ENCODE assay signal across 9 cellular contexts in genomic region chr7:43164757-43165156, GRCh38. TPM values are rescaled to one million over a fixed set of nuclear protein-coding genes. Genes with fewer than 3 reads are reported as not detected.
DNase-seq lines count a peak whose midpoint lies in the region; ATAC-seq and TF ChIP-seq lines count a peak whose summit lies in the region.
"Had no signal": no experiment of that assay in that cellular context is flagged by ENCODE, and none has a peak within 500 bp of the region (broad histone marks: within the 10 kb centered on the region; RNA-seq: fewer than 3 reads in every experiment).

No MANE protein-coding gene starts in this region.

- TF ChIP-seq CTCF in fibroblast of the aortic adventitia (IDR thresholded peaks at IDR 0.05; ENCODE audit: insufficient read depth, low read length) (no peak), gastrocnemius medialis (IDR thresholded peaks at IDR 0.05 in 4 of 5, conservative IDR thresholded peaks at IDR 0.05 in 1 of 5) (no peak)

- DNase-seq in HCEC 1CT (peak; percentile 97), MV-4-11 (lab: John Stamatoyannopoulos, UW) (peak; percentile 91), fibroblast of the aortic adventitia (ENCODE audit: low read depth) (peak; percentile 92), NCI-H1048 (lab: John Stamatoyannopoulos, UW) (no peak), gastrocnemius medialis (no peak)
- DNase-seq in natural killer cell treated with Interleukin-12 subunit alpha and Interleukin-12 subunit beta and Interleukin-15 and Interleukin-18, amount 100 ng/mL, for 72 hours (ENCODE audit: low spot score) = no peak
- DNase-seq in activated CD4-positive, alpha-beta T cell treated with anti-CD3 and anti-CD28 coated beads, Interleukin-2, amount 10 ng/mL, durations not matched to agents 24 days and 14 days = no peak

- H3K27me3 Mint-ChIP-seq in natural killer cell treated with Interleukin-12 subunit alpha and Interleukin-12 subunit beta and Interleukin-15 and Interleukin-18, amount 100 ng/mL, for 72 hours = peaks cover 16 to 17% of the 10 kb centered on the region in 2 donors
- peaks cover 2% of the 10 kb centered on the region for H3K27me3 Mint-ChIP-seq in activated CD4-positive, alpha-beta T cell treated with anti-CD3 and anti-CD28 coated beads, Interleukin-2, amount 10 ng/mL, durations not matched to agents 24 days and 14 days

- H3K27me3 ChIP-seq in gastrocnemius medialis = no peaks in the 10 kb centered on the region

- H3K27ac Mint-ChIP-seq in natural killer cell treated with Interleukin-12 subunit alpha and Interleukin-12 subunit beta and Interleukin-15 and Interleukin-18, amount 100 ng/mL, for 72 hours = no peak overlapping the region
- no peak overlapping the region for H3K27ac Mint-ChIP-seq in activated CD4-positive, alpha-beta T cell treated with anti-CD3 and anti-CD28 coated beads, Interleukin-2, amount 10 ng/mL, durations not matched to agents 24 days and 14 days

- H3K4me3 Mint-ChIP-seq in natural killer cell treated with Interleukin-12 subunit alpha and Interleukin-12 subunit beta and Interleukin-15 and Interleukin-18, amount 100 ng/mL, for 72 hours = no peak overlapping the region
- no peak overlapping the region for H3K4me3 Mint-ChIP-seq in activated CD4-positive, alpha-beta T cell treated with anti-CD3 and anti-CD28 coated beads, Interleukin-2, amount 10 ng/mL, durations not matched to agents 24 days and 14 days

- H3K9me3 Mint-ChIP-seq in natural killer cell treated with Interleukin-12 subunit alpha and Interleukin-12 subunit beta and Interleukin-15 and Interleukin-18, amount 100 ng/mL, for 72 hours = no peaks in the 10 kb centered on the region
- no peaks in the 10 kb centered on the region for H3K9me3 Mint-ChIP-seq in activated CD4-positive, alpha-beta T cell treated with anti-CD3 and anti-CD28 coated beads, Interleukin-2, amount 10 ng/mL, durations not matched to agents 24 days and 14 days

- no peaks in the 10 kb centered on the region for H3K9me3 ChIP-seq in gastrocnemius medialis

- in situ Hi-C loops in gastrocnemius medialis (cut with MboI; ENCODE audit: low sequenced_read_pairs in 4 of 4) = no loop called here

- no peaks in the 10 kb centered on the region for H3K36me3 Mint-ChIP-seq in natural killer cell treated with Interleukin-12 subunit alpha and Interleukin-12 subunit beta and Interleukin-15 and Interleukin-18, amount 100 ng/mL, for 72 hours
- no peaks in the 10 kb centered on the region for H3K36me3 Mint-ChIP-seq in activated CD4-positive, alpha-beta T cell treated with anti-CD3 and anti-CD28 coated beads, Interleukin-2, amount 10 ng/mL, durations not matched to agents 24 days and 14 days (ENCODE audit: low read depth)

- no peaks in the 10 kb centered on the region for H3K4me1 ChIP-seq in gastrocnemius medialis

- TF ChIP-seq POLR2A in gastrocnemius medialis (IDR thresholded peaks at IDR 0.05) = no peak

- intact Hi-C loops in activated CD4-positive, alpha-beta T cell treated with anti-CD3 and anti-CD28 coated beads, Interleukin-2, amount 10 ng/mL, durations not matched to agents 24 days and 14 days (cut with micrococcal nuclease) = no loop called here
- intact Hi-C loops in gastrocnemius medialis (cut with DNase I; ENCODE audit: low total_unique reads) = no loop called here

- no peak overlapping the region for H3K4me3 ChIP-seq in fibroblast of the aortic adventitia (ENCODE audit: low read depth, low read length)
- no peak overlapping the region for H3K4me3 ChIP-seq in gastrocnemius medialis

- no peaks in the 10 kb centered on the region for H3K4me1 Mint-ChIP-seq in natural killer cell treated with Interleukin-12 subunit alpha and Interleukin-12 subunit beta and Interleukin-15 and Interleukin-18, amount 100 ng/mL, for 72 hours (ENCODE audit: low read depth in 2 of 2)
- no peaks in the 10 kb centered on the region for H3K4me1 Mint-ChIP-seq in activated CD4-positive, alpha-beta T cell treated with anti-CD3 and anti-CD28 coated beads, Interleukin-2, amount 10 ng/mL, durations not matched to agents 24 days and 14 days

- ATAC-seq in GM18498 (IDR thresholded peaks at IDR 0.05; ENCODE audit: unreplicated experiment) (peak; percentile 83), gastrocnemius medialis (no peak)
- no peak for ATAC-seq in natural killer cell treated with Interleukin-12 subunit alpha and Interleukin-12 subunit beta and Interleukin-15 and Interleukin-18, amount 100 ng/mL, for 72 hours

- no peaks in the 10 kb centered on the region for H3K36me3 ChIP-seq in gastrocnemius medialis

- no peak overlapping the region for H3K27ac ChIP-seq in gastrocnemius medialis

RNA-seq across cellular contexts. Expression of gene HECW1, which starts 52.3 kb away (rescaled TPM):
- total RNA-seq in fibroblast of the aortic adventitia (ENCODE audit: low replicate concordance) (0.82 and 3.6 TPM in 2 replicates), gastrocnemius medialis (1 to 10 TPM; 1.2 to 3.9 (median 2.0) TPM)
- not detected for total RNA-seq in natural killer cell treated with Interleukin-12 subunit alpha and Interleukin-12 subunit beta and Interleukin-15 and Interleukin-18, amount 100 ng/mL, for 72 hours
- total RNA-seq in activated CD4-positive, alpha-beta T cell treated with anti-CD3 and anti-CD28 coated beads, Interleukin-2, amount 10 ng/mL, durations not matched to agents 24 days and 14 days = not detected in 2 replicates
- total RNA-seq: T-helper 1 cell treated with Interleukin-12 subunit alpha and Interleukin-12 subunit beta and Interleukin-4 antibody, amounts not matched to agents 30 ng/mL and 1 ng/mL, for 36 hours had no signal

Comparison
In these comparisons a context has a peak if more than half of its experiments do, and no peak if none do; other contexts are left out.
1. DNase-seq: peak in HCEC 1CT (single experiment), MV-4-11 (single experiment) and fibroblast of the aortic adventitia (single experiment); none in NCI-H1048 (single experiment), natural killer cell treated with Interleukin-12 subunit alpha and Interleukin-12 subunit beta and Interleukin-15 and Interleukin-18, amount 100 ng/mL, for 72 hours (single experiment), activated CD4-positive, alpha-beta T cell treated with anti-CD3 and anti-CD28 coated beads, Interleukin-2, amount 10 ng/mL, durations not matched to agents 24 days and 14 days (single experiment) and gastrocnemius medialis (0 of 2).